ENCODE assay signal across 21 cellular contexts in the genomic region with DNA sequence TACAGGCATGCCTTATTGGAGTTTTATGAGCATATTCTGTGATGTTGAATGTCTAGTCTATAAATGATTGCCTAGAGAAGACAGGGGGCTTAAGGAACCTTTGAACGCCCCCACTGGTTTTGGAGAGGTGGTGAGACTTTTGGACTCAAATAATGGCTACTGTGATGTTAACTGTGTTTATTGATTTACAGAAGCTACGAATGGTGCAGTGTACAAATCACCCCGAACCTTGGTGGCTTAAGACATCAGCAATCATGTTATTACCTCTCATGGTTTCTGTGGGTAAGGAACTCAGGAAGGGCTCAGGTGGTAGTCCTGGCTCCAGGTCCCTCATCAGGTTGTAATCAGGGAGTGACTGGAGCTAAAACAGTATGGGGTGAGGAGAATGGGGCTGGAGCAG. TPM values are rescaled to one million over a fixed set of nuclear protein-coding genes. Genes with fewer than 3 reads are reported as not detected.
DNase-seq lines count a peak whose midpoint lies in the region; ATAC-seq and TF ChIP-seq lines count a peak whose summit lies in the region.
"Had no signal": no experiment of that assay in that cellular context is flagged by ENCODE, and none has a peak within 500 bp of the region (broad histone marks: within the 10 kb centered on the region; RNA-seq: fewer than 3 reads in every experiment).

No MANE protein-coding gene starts in this region.

- no peak overlapping the region for H3K9ac ChIP-seq in BLaER1
- no peak overlapping the region for H3K9ac ChIP-seq in DND-41 (ENCODE audit: low read depth, low read length)
- H3K9ac ChIP-seq: BLaER1 treated with 17β-estradiol and CSF1 and Interleukin-3, amounts not matched to agents 10 nM and 100 nM; GM23248 had no signal

- intact Hi-C loops in esophagus muscularis mucosa (cut with DNase I) = no loop called here

- no peaks in the 10 kb centered on the region for H3K36me3 ChIP-seq in BLaER1
- no peaks in the 10 kb centered on the region for H3K36me3 ChIP-seq in DND-41 (ENCODE audit: insufficient read depth, low read length)
- H3K36me3 ChIP-seq in esophagus muscularis mucosa = no peaks in the 10 kb centered on the region
- H3K36me3 ChIP-seq: BLaER1 treated with 17β-estradiol and CSF1 and Interleukin-3, amounts not matched to agents 10 nM and 100 nM had no signal

- H3K4me3 ChIP-seq in BLaER1 (no peak overlapping the region), DND-41 (ENCODE audit: low read depth in 1 of 2, low read length in 2 of 2) (no peak overlapping the region), esophagus muscularis mucosa (no peak overlapping the region)
- H3K4me3 ChIP-seq: BLaER1 treated with 17β-estradiol and CSF1 and Interleukin-3, amounts not matched to agents 10 nM and 100 nM; GM12878; GM23248 had no signal

- no peak for ATAC-seq in DND-41 (ENCODE audit: insufficient read depth, low read depth)
- ATAC-seq: GM12878, HCT116 had no signal

- H3K4me2 ChIP-seq in BLaER1 = 0 out of 2 replicates have a peak overlapping the region, but pooled peaks have one; percentile 34
- no peak overlapping the region for H3K4me2 ChIP-seq in DND-41 (ENCODE audit: insufficient read depth, low read length)

- H3K27ac ChIP-seq in BLaER1 (no peak overlapping the region), DND-41 (ENCODE audit: low read length) (peak overlapping the region; percentile 54), esophagus muscularis mucosa (replicated peaks in 1 of 4) (no peak overlapping the region)
- H3K27ac ChIP-seq: BLaER1 treated with 17β-estradiol and CSF1 and Interleukin-3, amounts not matched to agents 10 nM and 100 nM; GM23248 had no signal

- no peak for DNase-seq in DND-41
- DNase-seq in esophagus muscularis mucosa (ENCODE audit: extremely low spot score) = peak; percentile 8
- DNase-seq in osteocyte (ENCODE audit: extremely low spot score, unreplicated experiment) = peak; percentile 57
- no peak for DNase-seq in NCI-H1105 treated with DMSO at 0.1 percent for 48 hours (lab: John Stamatoyannopoulos, UW)
- DNase-seq in GDM1 (lab: John Stamatoyannopoulos, UW) = no peak
- DNase-seq in activated naive CD4-positive, alpha-beta T cell treated with anti-CD3 and anti-CD28 coated beads, Interleukin-2, amount 10 ng/mL, durations not matched to agents 7 days and 5 days = no peak
- DNase-seq: Calu3; CD4-positive, alpha-beta T cell; COR-L47; DMS53; DMS79 treated with DMSO at 0.1 percent for 48 hours; GM23248; H9 had no signal

- no peak overlapping the region for H3K27ac Mint-ChIP-seq in osteocyte (ENCODE audit: unreplicated experiment)
- H3K27ac Mint-ChIP-seq in activated naive CD4-positive, alpha-beta T cell treated with anti-CD3 and anti-CD28 coated beads, Interleukin-2, amount 10 ng/mL, durations not matched to agents 7 days and 5 days = no peak overlapping the region
- H3K27ac Mint-ChIP-seq: B cell; CD4-positive, alpha-beta T cell had no signal

- H3K27me3 Mint-ChIP-seq in osteocyte (ENCODE audit: unreplicated experiment) = no peaks in the 10 kb centered on the region
- no peaks in the 10 kb centered on the region for H3K27me3 Mint-ChIP-seq in activated naive CD4-positive, alpha-beta T cell treated with anti-CD3 and anti-CD28 coated beads, Interleukin-2, amount 10 ng/mL, durations not matched to agents 7 days and 5 days
- H3K27me3 Mint-ChIP-seq: B cell; CD4-positive, alpha-beta T cell had no signal

- WGBS in esophagus muscularis mucosa = 93% methylated on average over 2 of the region's 3 CpGs

- H3K27me3 ChIP-seq in BLaER1 (peaks cover 74% of the 10 kb centered on the region), DND-41 (ENCODE audit: insufficient read depth, low read length, poor library complexity) (no peaks in the 10 kb centered on the region), esophagus muscularis mucosa (no peaks in the 10 kb centered on the region)

- H3K4me3 Mint-ChIP-seq in osteocyte (ENCODE audit: unreplicated experiment) = no peak overlapping the region
- no peak overlapping the region for H3K4me3 Mint-ChIP-seq in activated naive CD4-positive, alpha-beta T cell treated with anti-CD3 and anti-CD28 coated beads, Interleukin-2, amount 10 ng/mL, durations not matched to agents 7 days and 5 days
- H3K4me3 Mint-ChIP-seq: B cell; CD14-positive monocyte; CD4-positive, alpha-beta T cell; H9 had no signal

- CTCF ChIA-PET in activated naive CD4-positive, alpha-beta T cell treated with anti-CD3 and anti-CD28 coated beads, Interleukin-2, amount 10 ng/mL, durations not matched to agents 7 days and 5 days (lab: Charles Lee) = interaction anchor here (0.5 kb wide), 1 partner anchor 175 kb away, joined by 4 read pairs; no protein-coding TSS in a partner anchor

- no peak for TF ChIP-seq CTCF in DND-41 (IDR thresholded peaks at IDR 0.05; ENCODE audit: borderline replicate concordance, extremely low read depth, low read length, poor library complexity, severe bottlenecking)
- TF ChIP-seq CTCF in esophagus muscularis mucosa (IDR thresholded peaks at IDR 0.05) = no peak
- TF ChIP-seq CTCF in osteocyte (IDR thresholded peaks at IDR 0.05) = no peak

- H4K20me1 ChIP-seq in BLaER1 = no peaks in the 10 kb centered on the region
- no peaks in the 10 kb centered on the region for H4K20me1 ChIP-seq in DND-41 (ENCODE audit: insufficient read depth, low read length)
- H4K20me1 ChIP-seq: BLaER1 treated with 17β-estradiol and CSF1 and Interleukin-3, amounts not matched to agents 10 nM and 100 nM had no signal

- no peak for TF ChIP-seq EP300 in esophagus muscularis mucosa (IDR thresholded peaks at IDR 0.05)

- H3K4me1 ChIP-seq in BLaER1 (peaks cover 20% of the 10 kb centered on the region), DND-41 (ENCODE audit: insufficient read depth, low read length) (peaks cover 8% of the 10 kb centered on the region), esophagus muscularis mucosa (peaks cover 0 to 3% (median 0%) of the 10 kb centered on the region in 4 donors)

- no peak for TF ChIP-seq POLR2A in esophagus muscularis mucosa (IDR thresholded peaks at IDR 0.05; ENCODE audit: low read depth)

- H3K9me3 ChIP-seq in BLaER1 = no peaks in the 10 kb centered on the region
- no peaks in the 10 kb centered on the region for H3K9me3 ChIP-seq in DND-41 (ENCODE audit: insufficient read depth, low read length, severe bottlenecking)
- H3K9me3 ChIP-seq in esophagus muscularis mucosa = no peaks in the 10 kb centered on the region
- H3K9me3 ChIP-seq: BLaER1 treated with 17β-estradiol and CSF1 and Interleukin-3, amounts not matched to agents 10 nM and 100 nM had no signal

- H3K4me1 Mint-ChIP-seq in osteocyte (ENCODE audit: unreplicated experiment) = peaks cover 8% of the 10 kb centered on the region
- H3K4me1 Mint-ChIP-seq in activated naive CD4-positive, alpha-beta T cell treated with anti-CD3 and anti-CD28 coated beads, Interleukin-2, amount 10 ng/mL, durations not matched to agents 7 days and 5 days = no peaks in the 10 kb centered on the region
- H3K4me1 Mint-ChIP-seq: B cell had no signal

- H2AFZ ChIP-seq in DND-41 (ENCODE audit: low read depth, low read length) = no peak overlapping the region
- H2AFZ ChIP-seq: GM23248 had no signal

- no peaks in the 10 kb centered on the region for H3K9me3 Mint-ChIP-seq in osteocyte (ENCODE audit: unreplicated experiment)
- H3K9me3 Mint-ChIP-seq in activated naive CD4-positive, alpha-beta T cell treated with anti-CD3 and anti-CD28 coated beads, Interleukin-2, amount 10 ng/mL, durations not matched to agents 7 days and 5 days = no peaks in the 10 kb centered on the region
- H3K9me3 Mint-ChIP-seq: CD4-positive, alpha-beta T cell had no signal

- H3K79me2 ChIP-seq in DND-41 (ENCODE audit: insufficient read depth, low read length) = no peaks in the 10 kb centered on the region

- no peaks in the 10 kb centered on the region for H3K36me3 Mint-ChIP-seq in osteocyte (ENCODE audit: unreplicated experiment)
- H3K36me3 Mint-ChIP-seq in activated naive CD4-positive, alpha-beta T cell treated with anti-CD3 and anti-CD28 coated beads, Interleukin-2, amount 10 ng/mL, durations not matched to agents 7 days and 5 days = no peaks in the 10 kb centered on the region
- H3K36me3 Mint-ChIP-seq: CD14-positive monocyte had no signal

RNA-seq across cellular contexts. Expression of a gene that starts 33.3 kb away (rescaled TPM):
- under 1 TPM; 0.42 to 0.99 (median 0.78) TPM for total RNA-seq in esophagus muscularis mucosa
- total RNA-seq in osteocyte = 0.38 and 0.39 TPM in 2 replicates
- total RNA-seq: B cell; CD4-positive, alpha-beta T cell; GM12878 had no signal

RNA-seq across cellular contexts. Expression of a gene that starts 50.7 kb away (rescaled TPM):
- total RNA-seq in esophagus muscularis mucosa (10 to 100 TPM in 1 of 4 donors, 1 to 10 TPM in 3; 3.3 to 14.4 (median 5.0) TPM), osteocyte (0.27 and 0.39 TPM in 2 replicates)
- total RNA-seq: A172, A673, B cell, Calu3 had no signal

Comparison
In these comparisons a context has a peak if more than half of its experiments do, and no peak if none do; other contexts are left out.
1. DNase-seq: peak in esophagus muscularis mucosa (single experiment) and osteocyte (single experiment); none in DND-41 (single experiment), NCI-H1105 treated with DMSO at 0.1 percent for 48 hours (single experiment), GDM1 (single experiment) and activated naive CD4-positive, alpha-beta T cell treated with anti-CD3 and anti-CD28 coated beads, Interleukin-2, amount 10 ng/mL, durations not matched to agents 7 days and 5 days (single experiment).